ENCODE assay signal across 23 cellular contexts in genomic region chr11:123537726-123538125, GRCh38.
"Had no signal": no experiment of that assay in that cellular context is flagged by ENCODE, and none has a peak within 500 bp of the region (broad histone marks: within the 10 kb centered on the region; RNA-seq: fewer than 3 reads in every experiment).

No MANE protein-coding gene starts in this region.

- ATAC-seq: activated naive CD8-positive, alpha-beta T cell treated with anti-CD3 and anti-CD28 coated beads, Interleukin-2, amount 50 U/mL, for 24 hours; activated T-cell treated with anti-CD3 and anti-CD28 coated beads, Interleukin-2, amount 50 U/mL, for 4 hours; mucosa of descending colon; naive thymus-derived CD4-positive, alpha-beta T cell; psoas muscle had no signal

- H3K9me3 ChIP-seq: ascending aorta, colonic mucosa, mucosa of descending colon, ovary, psoas muscle, vagina had no signal

- H3K4me3 ChIP-seq: ascending aorta, colonic mucosa, mucosa of descending colon, ovary, psoas muscle, skin epidermis, vagina had no signal

- H3K27ac ChIP-seq: ascending aorta, colonic mucosa, ovary, psoas muscle, vagina had no signal

- DNase-seq: activated B cell treated with CpG ODN at 0.5 μM for 24 hours; activated CD4-positive, alpha-beta T cell treated with anti-CD3 and anti-CD28 coated beads for 4 hours; activated CD8-positive, alpha-beta memory T cell treated with anti-CD3 and anti-CD28 coated beads, Interleukin-2, amount 50 U/mL, for 4 hours; activated effector memory CD4-positive, alpha-beta T cell treated with Interleukin-2 at 50 U/mL for 16 hours; activated naive CD4-positive, alpha-beta T cell treated with anti-CD3 and anti-CD28 coated beads, Interleukin-2, amount 10 ng/mL, durations not matched to agents 7 days and 5 days; activated naive CD8-positive, alpha-beta T cell treated with anti-CD3 and anti-CD28 coated beads, Interleukin-2, amount 50 U/mL, for 24 hours; activated T-cell treated with anti-CD3 and anti-CD28 coated beads, Interleukin-2, amount 50 U/mL, for 4 hours; colonic mucosa; endodermal cell; foreskin melanocyte; immature natural killer cell; kidney glomerular epithelial cell; mesenchymal stem cell; mucosa of descending colon; naive thymus-derived CD4-positive, alpha-beta T cell; ovary; psoas muscle; right cardiac atrium; stimulated activated CD4-positive, alpha-beta T cell treated with anti-CD3 and anti-CD28 coated beads, Interleukin-2, amount 100 ng/mL, for 48 hours; trophoblast cell had no signal

- H3K4me1 ChIP-seq: ascending aorta, colonic mucosa, psoas muscle, vagina had no signal

- H3K27me3 ChIP-seq: ascending aorta, colonic mucosa, ovary, vagina had no signal

- H3K36me3 ChIP-seq: ascending aorta, colonic mucosa, ovary, vagina had no signal
